Comparison of ENCODE assay signal across 1 cellular context in genomic region chr11:60870276-60870675, GRCh38.
A peak's percentile ranks its signal among the peaks of the same experiment; 100 is the strongest.
TF ChIP-seq lines count a peak whose summit lies in the region.

No MANE protein-coding gene starts in this region.

TF ChIP-seq in K562, 482 proteins besides CTCF, POLR2A, EP300 and RAD21:
- TF ChIP-seq ZBTB5 (IDR thresholded peaks at IDR 0.05) (no peak), MXI1 (IDR thresholded peaks at IDR 0.05; ENCODE audit: low read depth, low read length) (peak; percentile 71), ZNF551 (CRISPR knock-in tag; IDR thresholded peaks at IDR 0.05) (no peak), ZKSCAN1 (IDR thresholded peaks at IDR 0.05; ENCODE audit: low read depth, low read length) (no peak), CSDE1 (IDR thresholded peaks at IDR 0.05) (peak in 1 of 2 experiments; percentile 62; a peak in 1 of 4 replicates), MYNN (IDR thresholded peaks at IDR 0.05) (peak; percentile 93), MYNN (CRISPR knock-in tag; IDR thresholded peaks at IDR 0.05) (no peak), ZNF507 (tag; conservative IDR thresholded peaks at IDR 0.05) (no peak), TEAD4 (IDR thresholded peaks at IDR 0.05; ENCODE audit: low read length) (no peak), TEAD4 (CRISPR knock-in tag; IDR thresholded peaks at IDR 0.05; ENCODE audit: borderline replicate concordance) (no peak), RFX1 (IDR thresholded peaks at IDR 0.05) (peak; percentile 93)
